ENCODE assay signal across 2 cellular contexts in genomic region chr10:10259013-10259412, GRCh38.
TF ChIP-seq lines count a peak whose summit lies in the region.

No MANE protein-coding gene starts in this region.

TF ChIP-seq in H1, 55 proteins besides CTCF, POLR2A, EP300 and RAD21:
- TF ChIP-seq CHD7 (IDR thresholded peaks at IDR 0.05; ENCODE audit: insufficient replicate concordance, low read length), result no peak
- 0 out of 2 replicates have a peak, but pooled peaks have one; percentile 22 for TF ChIP-seq CEBPB (IDR thresholded peaks at IDR 0.05; ENCODE audit: low read depth, low read length)
- TF ChIP-seq SP4 (IDR thresholded peaks at IDR 0.05; ENCODE audit: low read length), result no peak
- TF ChIP-seq RFX5 (IDR thresholded peaks at IDR 0.05; ENCODE audit: borderline replicate concordance, low read depth, low read length), result no peak

TF ChIP-seq in HepG2, 621 proteins besides CTCF, POLR2A, EP300 and RAD21:
- no peak for TF ChIP-seq ZNF331 (CRISPR knock-in tag; IDR thresholded peaks at IDR 0.05)
